In genomic region chr19:9972103-9972502, GRCh38 we compare ENCODE assay signal across 1 cellular context.
TF ChIP-seq lines count a peak whose summit lies in the region.

No MANE protein-coding gene starts in this region.

TF ChIP-seq in K562, 482 proteins besides CTCF, POLR2A, EP300 and RAD21:
- peak; percentile 89 for TF ChIP-seq ZNF24 (IDR thresholded peaks at IDR 0.05)
- TF ChIP-seq, protein P1, sequence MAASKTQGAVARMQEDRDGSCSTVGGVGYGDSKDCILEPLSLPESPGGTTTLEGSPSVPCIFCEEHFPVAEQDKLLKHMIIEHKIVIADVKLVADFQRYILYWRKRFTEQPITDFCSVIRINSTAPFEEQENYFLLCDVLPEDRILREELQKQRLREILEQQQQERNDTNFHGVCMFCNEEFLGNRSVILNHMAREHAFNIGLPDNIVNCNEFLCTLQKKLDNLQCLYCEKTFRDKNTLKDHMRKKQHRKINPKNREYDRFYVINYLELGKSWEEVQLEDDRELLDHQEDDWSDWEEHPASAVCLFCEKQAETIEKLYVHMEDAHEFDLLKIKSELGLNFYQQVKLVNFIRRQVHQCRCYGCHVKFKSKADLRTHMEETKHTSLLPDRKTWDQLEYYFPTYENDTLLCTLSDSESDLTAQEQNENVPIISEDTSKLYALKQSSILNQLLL (CRISPR knock-in tag; IDR thresholded peaks at IDR 0.05; ENCODE audit: borderline replicate concordance) = no peak
